10 cellular contexts compared by ENCODE assay signal in genomic region chr10:17282311-17282710, GRCh38.
"Had no signal": no experiment of that assay in that cellular context is flagged by ENCODE, and none has a peak within 500 bp of the region (broad histone marks: within the 10 kb centered on the region; RNA-seq: fewer than 3 reads in every experiment).

No MANE protein-coding gene starts in this region.

- H3K4me2 ChIP-seq: KMS-11 had no signal

- H3K9ac ChIP-seq: GM23248, KMS-11 had no signal

- H3K4me3 Mint-ChIP-seq: HFFc6 had no signal

- DNase-seq: GM23248, GOT3, H7, HCEC 1CT, HFFc6, IMR-90, Karpas-422, KBM-7 had no signal

- H2AFZ ChIP-seq: GM23248 had no signal

- H3K4me3 ChIP-seq: GM23248 had no signal

- H3K27ac Mint-ChIP-seq: HFFc6 had no signal

- H3K27ac ChIP-seq: GM23248, HL-60, KMS-11 had no signal
